Comparison of ENCODE assay signal across 7 cellular contexts in the genomic region with DNA sequence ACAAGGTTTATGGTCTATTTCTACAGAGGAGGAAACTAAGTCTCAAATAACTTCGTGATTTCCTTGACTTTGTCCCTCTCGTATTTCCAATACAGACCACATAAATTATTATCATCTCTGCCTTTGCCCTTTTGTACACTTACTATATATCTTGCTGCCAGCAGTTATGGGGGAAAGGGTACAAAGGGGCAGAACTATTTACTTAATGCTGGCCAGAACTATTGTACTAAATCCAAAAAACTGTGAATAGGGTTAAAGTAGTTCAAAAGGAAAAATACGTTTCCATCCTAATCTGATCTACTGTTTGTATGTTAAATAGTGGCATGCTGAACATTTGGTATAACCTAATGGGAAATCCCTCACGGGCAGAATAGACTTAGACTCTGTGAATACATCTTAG.
"Had no signal": no experiment of that assay in that cellular context is flagged by ENCODE, and none has a peak within 500 bp of the region (broad histone marks: within the 10 kb centered on the region; RNA-seq: fewer than 3 reads in every experiment).

No MANE protein-coding gene starts in this region.

- H3K4me3 ChIP-seq: K562 had no signal

- FAIRE-seq: HTR-8/SVneo, K562 had no signal

- H3K4me2 ChIP-seq: KMS-11 had no signal

- DNase-seq: IMR-90, KBM-7, KG1 had no signal

- H3K9ac ChIP-seq: KMS-11 had no signal

- ATAC-seq: K562 had no signal

- H3K27ac ChIP-seq: HL-60, KMS-11 had no signal
